12 cellular contexts compared by ENCODE assay signal in genomic region chr2:56448999-56449431, GRCh38.
A peak's percentile ranks its signal among the peaks of the same experiment; 100 is the strongest.
DNase-seq lines count a peak whose midpoint lies in the region; ATAC-seq and TF ChIP-seq lines count a peak whose summit lies in the region.
"Had no signal": no experiment of that assay in that cellular context is flagged by ENCODE, and none has a peak within 500 bp of the region (broad histone marks: within the 10 kb centered on the region; RNA-seq: fewer than 3 reads in every experiment).

No MANE protein-coding gene starts in this region.

- H3K4me2 ChIP-seq in MM.1S (ENCODE audit: low read depth, low read length), result no peak overlapping the region
- H3K4me2 ChIP-seq: KMS-11 had no signal

- POLR2A ChIA-PET in HEK293 (lab: Yijun Ruan, JAX), result no interaction called here

- ATAC-seq in HG03571 (IDR thresholded peaks at IDR 0.05; ENCODE audit: unreplicated experiment) (no peak), HG02763 (IDR thresholded peaks at IDR 0.05; ENCODE audit: unreplicated experiment) (no peak)
- ATAC-seq: right cardiac atrium had no signal

- H3K36me3 ChIP-seq in HEK293 (ENCODE audit: control insufficient read depth in 2 of 2, insufficient read depth in 1 of 2, low read length in 2 of 2), result no peaks in the 10 kb centered on the region
- H3K36me3 ChIP-seq in kidney epithelial cell (ENCODE audit: control insufficient read depth, insufficient read depth, low read length), result no peaks in the 10 kb centered on the region
- no peaks in the 10 kb centered on the region for H3K36me3 ChIP-seq in sigmoid colon
- no peaks in the 10 kb centered on the region for H3K36me3 ChIP-seq in MM.1S (replicated peaks; ENCODE audit: insufficient read depth, low read length)

- H3K9me3 ChIP-seq in HEK293 (ENCODE audit: control insufficient read depth, insufficient read depth, low read depth, low read length) (no peaks in the 10 kb centered on the region), sigmoid colon (no peaks in the 10 kb centered on the region), MM.1S (replicated peaks; ENCODE audit: insufficient read depth, low read length) (no peaks in the 10 kb centered on the region)

- no peaks in the 10 kb centered on the region for H4K20me1 ChIP-seq in MM.1S (ENCODE audit: insufficient read depth, low read length)

- no peaks in the 10 kb centered on the region for H3F3A ChIP-seq in MM.1S (ENCODE audit: insufficient read depth, low read length)

- H3K4me1 ChIP-seq in HEK293 (ENCODE audit: control insufficient read depth, insufficient read depth, low read length) (peaks cover 30% of the 10 kb centered on the region), sigmoid colon (no peaks in the 10 kb centered on the region), MM.1S (ENCODE audit: low read length) (no peaks in the 10 kb centered on the region)

- intact Hi-C loops in sigmoid colon (cut with DNase I), result no loop called here

- WGBS in sigmoid colon, 2 donors, result 8 to 37% methylated on average over 8 of the region's 8 CpGs

- DNase-seq in SW480 (ENCODE audit: low spot score) (peak; percentile 93), kidney epithelial cell (ENCODE audit: low read depth) (peak; percentile 94), retina (peak; percentile 31), sigmoid colon (no peak), MM.1S (no peak)
- DNase-seq: amniotic stem cell, NCI-H524, right cardiac atrium had no signal

- H3K4me3 ChIP-seq in HEK293 (ENCODE audit: low read depth, low read length) (no peak overlapping the region), kidney epithelial cell (ENCODE audit: low read depth, low read length) (no peak overlapping the region), sigmoid colon (no peak overlapping the region), MM.1S (ENCODE audit: low read length) (no peak overlapping the region)

- no peak overlapping the region for H2AFZ ChIP-seq in MM.1S (ENCODE audit: low read length)

- CTCF ChIA-PET in HEK293 (lab: Yijun Ruan, JAX), result interaction anchor here (0.6 kb wide), 1 partner anchor 267 kb away, joined by 3 read pairs; no protein-coding TSS in a partner anchor

- TF ChIP-seq CTCF in HEK293 (tag by site-specific recombination; IDR thresholded peaks at IDR 0.05) (no peak), kidney epithelial cell (IDR thresholded peaks at IDR 0.05; ENCODE audit: insufficient read depth, low read length, poor library complexity, severe bottlenecking) (no peak), sigmoid colon (IDR thresholded peaks at IDR 0.05) (no peak), MM.1S (IDR thresholded peaks at IDR 0.05; ENCODE audit: low read length) (no peak)

- H3K27ac ChIP-seq in HEK293 (ENCODE audit: extremely low read depth, low read depth, low read length) (no peak overlapping the region; the same call in 1 of the 2 replicates), sigmoid colon (no peak overlapping the region), MM.1S (ENCODE audit: low read length) (no peak overlapping the region)
- H3K27ac ChIP-seq: KMS-11 had no signal

- H3K27me3 ChIP-seq in kidney epithelial cell (ENCODE audit: control insufficient read depth, insufficient read depth, low read length), result no peaks in the 10 kb centered on the region
- no peaks in the 10 kb centered on the region for H3K27me3 ChIP-seq in sigmoid colon
- H3K27me3 ChIP-seq in MM.1S (replicated peaks; ENCODE audit: insufficient read depth, low read length), result no peaks in the 10 kb centered on the region

- TF ChIP-seq EP300 in sigmoid colon (IDR thresholded peaks at IDR 0.05), result no peak

- no peak overlapping the region for H3K9ac ChIP-seq in MM.1S (ENCODE audit: low read length)
- H3K9ac ChIP-seq: KMS-11 had no signal

- no peaks in the 10 kb centered on the region for H3K9me2 ChIP-seq in MM.1S (replicated peaks; ENCODE audit: insufficient read depth, low read length)

- TF ChIP-seq POLR2A in sigmoid colon (IDR thresholded peaks at IDR 0.05), result no peak

- H3K79me2 ChIP-seq in MM.1S (ENCODE audit: low read length), result no peaks in the 10 kb centered on the region

TF ChIP-seq in HEK293, 187 proteins besides CTCF, POLR2A, EP300 and RAD21:
- no peak for TF ChIP-seq ZNF654 (tag by site-specific recombination; IDR thresholded peaks at IDR 0.05; ENCODE audit: low read depth)
- no peak for TF ChIP-seq ZNF580 (tag by site-specific recombination; IDR thresholded peaks at IDR 0.05)
- TF ChIP-seq ZBTB44 (tag by site-specific recombination; IDR thresholded peaks at IDR 0.05), result peak; percentile 48; the same call in 1 of the 2 replicates
- TF ChIP-seq ZNF335 (tag by site-specific recombination; conservative IDR thresholded peaks at IDR 0.05), result no peak

Comparison
In these comparisons a context has a peak if more than half of its experiments do, and no peak if none do; other contexts are left out.
1. DNase-seq: peak in SW480 (single experiment), kidney epithelial cell (single experiment) and retina (single experiment); none in sigmoid colon (single experiment) and MM.1S (single experiment).